In the genomic region with DNA sequence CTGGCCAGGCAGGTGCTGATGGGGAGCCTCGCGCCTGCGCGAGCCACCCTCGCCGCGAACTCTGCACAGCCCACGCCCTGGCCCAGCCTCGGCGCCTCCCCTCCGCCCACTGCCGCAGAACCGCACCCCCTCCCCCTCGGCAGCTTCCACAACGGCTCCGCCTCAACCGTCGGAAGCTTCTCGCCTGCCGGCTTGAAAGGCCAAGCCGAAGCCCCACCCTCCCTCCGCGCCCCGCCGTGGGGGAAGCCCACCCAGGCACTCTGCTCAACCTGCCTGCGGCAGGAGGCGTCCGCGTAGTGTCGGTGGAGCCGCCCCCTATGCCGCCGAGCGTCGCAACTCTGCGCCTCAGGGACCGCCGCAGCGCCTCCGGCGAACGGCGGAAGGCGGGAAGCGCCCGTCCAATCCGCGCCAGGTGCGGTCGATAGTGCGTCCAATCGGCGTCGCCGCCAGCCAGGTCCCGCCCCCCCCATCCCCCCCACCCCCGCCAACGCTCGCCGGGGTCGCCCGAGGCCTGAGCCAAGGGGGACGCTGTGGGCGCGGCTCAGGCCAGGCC, we compare ENCODE assay signal across 8 cellular contexts. TPM values are rescaled to one million over a fixed set of nuclear protein-coding genes. Genes with fewer than 3 reads are reported as not detected.
A peak's percentile ranks its signal among the peaks of the same experiment; 100 is the strongest.
DNase-seq lines count a peak whose midpoint lies in the region; ATAC-seq and TF ChIP-seq lines count a peak whose summit lies in the region.

A gene with protein sequence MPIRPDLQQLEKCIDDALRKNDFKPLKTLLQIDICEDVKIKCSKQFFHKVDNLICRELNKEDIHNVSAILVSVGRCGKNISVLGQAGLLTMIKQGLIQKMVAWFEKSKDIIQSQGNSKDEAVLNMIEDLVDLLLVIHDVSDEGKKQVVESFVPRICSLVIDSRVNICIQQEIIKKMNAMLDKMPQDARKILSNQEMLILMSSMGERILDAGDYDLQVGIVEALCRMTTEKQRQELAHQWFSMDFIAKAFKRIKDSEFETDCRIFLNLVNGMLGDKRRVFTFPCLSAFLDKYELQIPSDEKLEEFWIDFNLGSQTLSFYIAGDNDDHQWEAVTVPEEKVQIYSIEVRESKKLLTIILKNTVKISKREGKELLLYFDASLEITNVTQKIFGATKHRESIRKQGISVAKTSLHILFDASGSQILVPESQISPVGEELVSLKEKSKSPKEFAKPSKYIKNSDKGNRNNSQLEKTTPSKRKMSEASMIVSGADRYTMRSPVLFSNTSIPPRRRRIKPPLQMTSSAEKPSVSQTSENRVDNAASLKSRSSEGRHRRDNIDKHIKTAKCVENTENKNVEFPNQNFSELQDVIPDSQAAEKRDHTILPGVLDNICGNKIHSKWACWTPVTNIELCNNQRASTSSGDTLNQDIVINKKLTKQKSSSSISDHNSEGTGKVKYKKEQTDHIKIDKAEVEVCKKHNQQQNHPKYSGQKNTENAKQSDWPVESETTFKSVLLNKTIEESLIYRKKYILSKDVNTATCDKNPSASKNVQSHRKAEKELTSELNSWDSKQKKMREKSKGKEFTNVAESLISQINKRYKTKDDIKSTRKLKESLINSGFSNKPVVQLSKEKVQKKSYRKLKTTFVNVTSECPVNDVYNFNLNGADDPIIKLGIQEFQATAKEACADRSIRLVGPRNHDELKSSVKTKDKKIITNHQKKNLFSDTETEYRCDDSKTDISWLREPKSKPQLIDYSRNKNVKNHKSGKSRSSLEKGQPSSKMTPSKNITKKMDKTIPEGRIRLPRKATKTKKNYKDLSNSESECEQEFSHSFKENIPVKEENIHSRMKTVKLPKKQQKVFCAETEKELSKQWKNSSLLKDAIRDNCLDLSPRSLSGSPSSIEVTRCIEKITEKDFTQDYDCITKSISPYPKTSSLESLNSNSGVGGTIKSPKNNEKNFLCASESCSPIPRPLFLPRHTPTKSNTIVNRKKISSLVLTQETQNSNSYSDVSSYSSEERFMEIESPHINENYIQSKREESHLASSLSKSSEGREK (N-terminal part only) (minus strand): TSS at position 342 of the 553 bp plus-strand sequence. CDS start 11,224 bp downstream, outside the sequence.

- H3K4me1 ChIP-seq in aorta (ENCODE audit: control insufficient read depth in 1 of 2, insufficient read depth in 2 of 2, low read length in 2 of 2): no peaks in the 10 kb centered on the region

- peak within 1 kb of the TSS; percentile 81 for H3K4me3 Mint-ChIP-seq in glutamatergic neuron (ENCODE audit: unreplicated experiment)

- H3K36me3 ChIP-seq in aorta (ENCODE audit: control insufficient read depth in 1 of 2, insufficient read depth in 2 of 2, low read length in 1 of 2): no peaks in the 10 kb centered on the region

- intact Hi-C loops in posterior vena cava (cut with DNase I): no loop called here
- intact Hi-C loops in aorta (cut with DNase I): no loop called here

- no peaks in the 10 kb centered on the region for H3K27me3 ChIP-seq in aorta (ENCODE audit: control insufficient read depth in 1 of 2, insufficient read depth in 2 of 2, low read length in 1 of 2)

- WGBS in aorta, 2 donors: 25% methylated on average over 35 to 65 of the region's 65 CpGs

- H3K9me3 Mint-ChIP-seq in glutamatergic neuron (ENCODE audit: unreplicated experiment): peaks cover 3% of the 10 kb centered on the region

- no peaks in the 10 kb centered on the region for H3K9me3 ChIP-seq in aorta (ENCODE audit: control insufficient read depth, low read length)

- no peaks in the 10 kb centered on the region for H3K4me1 Mint-ChIP-seq in glutamatergic neuron (ENCODE audit: low read depth, unreplicated experiment)

- H3K4me3 ChIP-seq in aorta (ENCODE audit: low read length in 2 of 2): peak within 1 kb of the TSS; percentile 38 to 89

- H3K27ac ChIP-seq in aorta (ENCODE audit: low read depth in 1 of 2, low read length in 2 of 2): peak within 1 kb of the TSS in 1 of 2 donors; percentile 18

- no peak within 1 kb of the TSS for H3K27ac Mint-ChIP-seq in glutamatergic neuron (ENCODE audit: unreplicated experiment)

- H3K27me3 Mint-ChIP-seq in glutamatergic neuron (ENCODE audit: unreplicated experiment): peaks cover 2% of the 10 kb centered on the region

- ATAC-seq in GM19023 (IDR thresholded peaks at IDR 0.05; ENCODE audit: unreplicated experiment): peak; percentile 58
- peak; percentile 90 for ATAC-seq in aorta (ENCODE audit: low FRiP score)
- no peak for ATAC-seq in GM19467 (IDR thresholded peaks at IDR 0.05; ENCODE audit: unreplicated experiment)

- DNase-seq in NCI-H2227 treated with DMSO at 0.1 percent for 48 hours (lab: John Stamatoyannopoulos, UW) (peak; percentile 96), activated gamma-delta T cell (lab: John Stamatoyannopoulos, UW) (peak; percentile 74), glutamatergic neuron (no peak), posterior vena cava (ENCODE audit: low spot score) (peak; percentile 81), aorta (peak; percentile 67 to 89), HT-29 (ENCODE audit: low spot score) (no peak)

- no peaks in the 10 kb centered on the region for H3K36me3 Mint-ChIP-seq in glutamatergic neuron (ENCODE audit: unreplicated experiment)

- no peak for TF ChIP-seq CTCF in glutamatergic neuron (IDR thresholded peaks at IDR 0.05; ENCODE audit: partially characterized antibody, unreplicated experiment)

RNA-seq across cellular contexts. Expression of the gene that starts here (rescaled TPM):
- total RNA-seq in glutamatergic neuron (ENCODE audit: unreplicated experiment) (0.69 TPM), posterior vena cava (1 to 10 TPM in 1 of 2 donors, under 1 TPM in 1; 0.97 to 3.1 TPM), aorta (1 to 10 TPM; 2.4 to 5.6 TPM)
- polyA plus RNA-seq in aorta: 1 to 10 TPM in 1 of 2 donors, under 1 TPM in 1; 0.38 to 5.9 TPM
- 0.69 and 1.7 TPM in 2 replicates for total RNA-seq in HT-29 (2014; rRNA removed; shearing (Covaris generic))

Comparison
In these comparisons a context has a peak if more than half of its experiments do, and no peak if none do; other contexts are left out.
1. DNase-seq: peak in NCI-H2227 treated with DMSO at 0.1 percent for 48 hours (single experiment), activated gamma-delta T cell (single experiment), posterior vena cava (single experiment) and aorta (2 of 2); none in glutamatergic neuron (single experiment) and HT-29 (single experiment).